8 cellular contexts compared by ENCODE assay signal in the genomic region with DNA sequence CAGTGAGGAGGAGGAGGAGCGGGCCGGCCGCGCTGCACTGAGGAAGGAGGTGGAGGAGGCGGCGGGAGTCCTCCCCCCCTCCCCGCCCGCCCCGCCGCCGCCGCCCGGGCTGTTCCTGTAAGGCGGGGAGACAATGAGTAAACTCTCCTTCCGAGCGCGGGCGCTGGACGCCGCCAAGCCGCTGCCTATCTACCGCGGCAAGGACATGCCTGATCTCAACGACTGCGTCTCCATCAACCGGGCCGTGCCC. TPM values are rescaled to one million over a fixed set of nuclear protein-coding genes. Genes with fewer than 3 reads are reported as not detected.
A peak's percentile ranks its signal among the peaks of the same experiment; 100 is the strongest.
DNase-seq lines count a peak whose midpoint lies in the region; ATAC-seq and TF ChIP-seq lines count a peak whose summit lies in the region.

No MANE protein-coding gene starts in this region.

- H3K36me3 ChIP-seq in SK-N-SH (replicated peaks in 1 of 2; ENCODE audit: control insufficient read depth in 1 of 2, insufficient read depth in 2 of 2, low read length in 1 of 2) (no peaks in the 10 kb centered on the region), rectal smooth muscle tissue (ENCODE audit: control insufficient read depth, insufficient read depth, low read length) (no peaks in the 10 kb centered on the region)

- H3K27me3 ChIP-seq in SK-N-SH (ENCODE audit: insufficient read depth) (no peaks in the 10 kb centered on the region), rectal smooth muscle tissue (ENCODE audit: control insufficient read depth, insufficient read depth, low read length) (no peaks in the 10 kb centered on the region)

- POLR2A ChIA-PET in SK-N-SH (lab: Yijun Ruan, JAX) = interaction anchor here (1.0 kb wide), 2 partner anchors 232 to 624 kb away, joined by 3 read pairs; a partner anchor contains a TSS

- peak overlapping the region; percentile 76; the same call in 1 of the 2 replicates for H2AFZ ChIP-seq in SK-N-SH (ENCODE audit: low read depth)

- CTCF ChIA-PET in SK-N-SH (lab: Yijun Ruan, JAX) = no interaction called here

- no peak for TF ChIP-seq EP300 in SK-N-SH (IDR thresholded peaks at IDR 0.05; ENCODE audit: borderline replicate concordance in 1 of 2, low read depth in 1 of 2, low read length in 1 of 2)

- no peak for TF ChIP-seq RAD21 in SK-N-SH (IDR thresholded peaks at IDR 0.05; ENCODE audit: low read length)

- H3K79me2 ChIP-seq in SK-N-SH (ENCODE audit: insufficient read depth) = peaks cover 45% of the 10 kb centered on the region

- peak; percentile 48 for ATAC-seq in GM18907 (IDR thresholded peaks at IDR 0.05; ENCODE audit: unreplicated experiment)
- ATAC-seq in HG02840 (IDR thresholded peaks at IDR 0.05; ENCODE audit: low FRiP score, unreplicated experiment) = peak; percentile 40

- H3K4me1 ChIP-seq in SK-N-SH (ENCODE audit: control insufficient read depth in 1 of 2, insufficient read depth in 2 of 2, low read depth in 1 of 2, low read length in 1 of 2) (peaks cover 0 to 6% of the 10 kb centered on the region in 2 experiments; a peak in 2 of 4 replicates), rectal smooth muscle tissue (ENCODE audit: control insufficient read depth, insufficient read depth, low read length) (peaks cover 3% of the 10 kb centered on the region)

- H3K4me3 ChIP-seq in SK-N-SH (ENCODE audit: low read depth in 2 of 2, low read length in 1 of 2) (peak overlapping the region; percentile 93 to 97), foreskin fibroblast (ENCODE audit: low read depth in 1 of 2, low read length in 2 of 2) (peak overlapping the region; percentile 80 to 89), rectal smooth muscle tissue (ENCODE audit: low read length) (peak overlapping the region; percentile 89)

- H3K4me2 ChIP-seq in SK-N-SH = peak overlapping the region; percentile 97; the same call in 1 of the 2 replicates

- H4K20me1 ChIP-seq in SK-N-SH (ENCODE audit: insufficient read depth) = peaks cover 45% of the 10 kb centered on the region

- H3F3A ChIP-seq in SK-N-SH (replicated peaks; ENCODE audit: insufficient read depth) = peaks cover 7% of the 10 kb centered on the region

- DNase-seq in SK-N-SH = no peak
- DNase-seq in foreskin fibroblast = no peak
- no peak for DNase-seq in NCI-H1105 treated with DMSO at 0.1 percent for 48 hours (lab: John Stamatoyannopoulos, UW)
- DNase-seq in HCEC 1CT = no peak
- DNase-seq in epidermal melanocyte (ENCODE audit: insufficient read length, low spot score) = no peak

- 0% methylated on average over 6 of the region's 27 CpGs for WGBS in SK-N-SH (ENCODE audit: low lambda C conversion rate)

- H3K27ac ChIP-seq in SK-N-SH (ENCODE audit: low read depth in 2 of 2, low read length in 1 of 2) = peak overlapping the region; percentile 90 to 99
- peak overlapping the region; percentile 92 for H3K27ac ChIP-seq in rectal smooth muscle tissue (ENCODE audit: low read depth, low read length)

- H3K9ac ChIP-seq in SK-N-SH (peak overlapping the region; percentile 90), rectal smooth muscle tissue (ENCODE audit: low read length) (peak overlapping the region; percentile 55)

- no peak for TF ChIP-seq CTCF in SK-N-SH (IDR thresholded peaks at IDR 0.05)
- TF ChIP-seq CTCF in foreskin fibroblast (IDR thresholded peaks at IDR 0.05; ENCODE audit: low read depth, low read length) = no peak

- H3K9me2 ChIP-seq in SK-N-SH = no peaks in the 10 kb centered on the region

- H3K9me3 ChIP-seq in SK-N-SH = no peaks in the 10 kb centered on the region

TF ChIP-seq in SK-N-SH, 30 proteins besides CTCF, POLR2A, EP300 and RAD21:
- TF ChIP-seq RFX5 (IDR thresholded peaks at IDR 0.05; ENCODE audit: low read length) (no peak), FOXJ3 (CRISPR knock-in tag; IDR thresholded peaks at IDR 0.05) (no peak), POLR2AphosphoS5 (IDR thresholded peaks at IDR 0.05; ENCODE audit: low read depth, low read length) (peak; percentile 64; the same call in 1 of the 2 replicates), SIN3A (IDR thresholded peaks at IDR 0.05; ENCODE audit: borderline replicate concordance, low read depth, low read length) (no peak), SMC3 (IDR thresholded peaks at IDR 0.05; ENCODE audit: low read depth, low read length) (no peak)
- TF ChIP-seq, protein P1, sequence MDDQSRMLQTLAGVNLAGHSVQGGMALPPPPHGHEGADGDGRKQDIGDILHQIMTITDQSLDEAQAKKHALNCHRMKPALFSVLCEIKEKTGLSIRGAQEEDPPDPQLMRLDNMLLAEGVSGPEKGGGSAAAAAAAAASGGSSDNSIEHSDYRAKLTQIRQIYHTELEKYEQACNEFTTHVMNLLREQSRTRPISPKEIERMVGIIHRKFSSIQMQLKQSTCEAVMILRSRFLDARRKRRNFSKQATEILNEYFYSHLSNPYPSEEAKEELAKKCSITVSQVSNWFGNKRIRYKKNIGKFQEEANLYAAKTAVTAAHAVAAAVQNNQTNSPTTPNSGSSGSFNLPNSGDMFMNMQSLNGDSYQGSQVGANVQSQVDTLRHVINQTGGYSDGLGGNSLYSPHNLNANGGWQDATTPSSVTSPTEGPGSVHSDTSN (IDR thresholded peaks at IDR 0.05) = no peak

RNA-seq across cellular contexts. Expression of a gene that starts 0.3 kb away (rescaled TPM):
- 8.8 and 13.4 TPM in 2 replicates for polyA plus RNA-seq in SK-N-SH (2012; rRNA removed)
- polyA plus RNA-seq in SK-N-SH (2012; cell fraction: cytosol; rRNA removed) = 12.3 and 12.7 TPM in 2 replicates
- polyA plus RNA-seq in SK-N-SH (2012; cell fraction: nucleus; rRNA removed) = 4.2 and 12.6 TPM in 2 replicates
